Comparison of ENCODE assay signal across 1 cellular context in genomic region chr3:11250902-11251806, GRCh38.
TF ChIP-seq lines count a peak whose summit lies in the region.

No MANE protein-coding gene starts in this region.

TF ChIP-seq in endothelial cell of umbilical vein, 7 proteins besides CTCF, POLR2A, EP300 and RAD21:
- TF ChIP-seq GATA2 (IDR thresholded peaks at IDR 0.05; ENCODE audit: insufficient read depth, insufficient read length, low read depth, low read length), result peak; percentile 11
- TF ChIP-seq POLR2AphosphoS5 (IDR thresholded peaks at IDR 0.05; ENCODE audit: insufficient read depth, low read depth, low read length), result no peak
